In the genomic region with DNA sequence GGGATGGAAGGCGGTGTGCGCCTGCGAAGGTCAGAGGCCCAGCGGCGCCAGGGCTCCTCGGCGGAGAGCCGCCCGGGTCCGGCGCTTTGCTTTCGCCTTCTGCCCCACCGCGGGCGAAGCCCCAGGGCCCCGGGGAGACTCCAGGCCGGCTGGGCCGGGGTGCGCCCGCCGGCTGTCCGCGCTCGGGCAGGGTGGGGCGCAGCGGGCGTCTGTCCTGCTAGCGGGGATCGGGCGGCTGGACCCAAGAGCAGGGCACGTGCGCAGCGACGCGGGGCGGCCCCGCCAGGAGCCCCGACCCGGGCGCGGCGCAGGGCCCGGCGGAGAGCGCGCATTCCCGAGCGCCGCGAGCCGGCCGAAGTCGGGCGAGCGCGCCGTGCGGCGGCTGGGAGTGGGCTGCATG, we compare ENCODE assay signal across 8 cellular contexts. TPM values are rescaled to one million over a fixed set of nuclear protein-coding genes. Genes with fewer than 3 reads are reported as not detected.
A peak's percentile ranks its signal among the peaks of the same experiment; 100 is the strongest.
DNase-seq lines count a peak whose midpoint lies in the region; ATAC-seq and TF ChIP-seq lines count a peak whose summit lies in the region.

No MANE protein-coding gene starts in this region.

- H3K36me3 ChIP-seq in colonic mucosa = no peaks in the 10 kb centered on the region

- DNase-seq in CD14-positive monocyte (ENCODE audit: low spot score) = no peak
- no peak for DNase-seq in colonic mucosa
- DNase-seq in amygdala (lab: John Stamatoyannopoulos, UW) = no peak
- DNase-seq in A172 (ENCODE audit: low spot score) = no peak

- H3K27ac Mint-ChIP-seq in CD14-positive monocyte = no peak overlapping the region
- H3K27ac Mint-ChIP-seq in nephron = no peak overlapping the region

- peaks cover 31% of the 10 kb centered on the region for H3K27me3 ChIP-seq in colonic mucosa

- peaks cover 8% of the 10 kb centered on the region for H3K4me1 Mint-ChIP-seq in CD14-positive monocyte
- peaks cover 4% of the 10 kb centered on the region for H3K4me1 Mint-ChIP-seq in nephron

- H3K36me3 Mint-ChIP-seq in CD14-positive monocyte (no peaks in the 10 kb centered on the region), nephron (ENCODE audit: low read depth) (no peaks in the 10 kb centered on the region)

- H3K27me3 Mint-ChIP-seq in CD14-positive monocyte (ENCODE audit: low read depth in 3 of 3) = peaks cover 71 to 86% (median 77%) of the 10 kb centered on the region in 3 donors
- H3K27me3 Mint-ChIP-seq in nephron (ENCODE audit: low read depth) = peaks cover 90% of the 10 kb centered on the region

- no peak overlapping the region for H3K9ac ChIP-seq in colonic mucosa (ENCODE audit: low read depth in 2 of 2, low read length in 2 of 2)

- peak overlapping the region; percentile 42 for H3K4me3 ChIP-seq in colonic mucosa

- no peak for TF ChIP-seq CTCF in CD14-positive monocyte (IDR thresholded peaks at IDR 0.05)
- TF ChIP-seq CTCF in colonic mucosa (IDR thresholded peaks at IDR 0.05) = no peak
- TF ChIP-seq CTCF in nephron (IDR thresholded peaks at IDR 0.05; ENCODE audit: unreplicated experiment in 3 of 3) = no peak

- ATAC-seq in HG02610 (IDR thresholded peaks at IDR 0.05; ENCODE audit: unreplicated experiment) (peak; percentile 35), HG03342 (IDR thresholded peaks at IDR 0.05; ENCODE audit: unreplicated experiment) (no peak), GM18520 (IDR thresholded peaks at IDR 0.05; ENCODE audit: unreplicated experiment) (no peak)

- H3K4me1 ChIP-seq in colonic mucosa = no peaks in the 10 kb centered on the region

- H3K27ac ChIP-seq in colonic mucosa = no peak overlapping the region

- peaks cover 0 to 9% (median 3%) of the 10 kb centered on the region in 7 donors for H3K9me3 Mint-ChIP-seq in CD14-positive monocyte
- no peaks in the 10 kb centered on the region for H3K9me3 Mint-ChIP-seq in nephron

- H3K4me3 Mint-ChIP-seq in CD14-positive monocyte = peak overlapping the region; percentile 59 to 86
- peak overlapping the region; percentile 80 to 87 (median 83) for H3K4me3 Mint-ChIP-seq in nephron

- intact Hi-C loops in CD14-positive monocyte (cut with micrococcal nuclease) (no loop called here), colonic mucosa (cut with DNase I) (no loop called here)

- no peaks in the 10 kb centered on the region for H3K9me3 ChIP-seq in colonic mucosa

RNA-seq across cellular contexts. Expression of gene ALDH1A3, which starts 0.6 kb away (rescaled TPM):
- not detected for polyA plus RNA-seq in CD14-positive monocyte
- 1 to 10 TPM; 3.8 to 7.4 TPM for total RNA-seq in colonic mucosa
- 17.3 and 17.6 TPM in 2 replicates for total RNA-seq in A172 (2014; rRNA removed; shearing (Covaris generic))

RNA-seq across cellular contexts. Expression of gene LRRK1, which starts 40.1 kb away (rescaled TPM):
- polyA plus RNA-seq in CD14-positive monocyte = 1 to 10 TPM; 1.7 to 5.4 TPM
- 10 to 100 TPM; 29.6 to 36.0 TPM for total RNA-seq in colonic mucosa
- total RNA-seq in A172 (2014; rRNA removed; shearing (Covaris generic)) = 1.9 and 5.3 TPM in 2 replicates
